2 cellular contexts compared by ENCODE assay signal in genomic region chr22:40817737-40818136, GRCh38.
TF ChIP-seq lines count a peak whose summit lies in the region.

No MANE protein-coding gene starts in this region.

TF ChIP-seq in SK-N-SH, 30 proteins besides CTCF, POLR2A, EP300 and RAD21:
- TF ChIP-seq, protein P1, sequence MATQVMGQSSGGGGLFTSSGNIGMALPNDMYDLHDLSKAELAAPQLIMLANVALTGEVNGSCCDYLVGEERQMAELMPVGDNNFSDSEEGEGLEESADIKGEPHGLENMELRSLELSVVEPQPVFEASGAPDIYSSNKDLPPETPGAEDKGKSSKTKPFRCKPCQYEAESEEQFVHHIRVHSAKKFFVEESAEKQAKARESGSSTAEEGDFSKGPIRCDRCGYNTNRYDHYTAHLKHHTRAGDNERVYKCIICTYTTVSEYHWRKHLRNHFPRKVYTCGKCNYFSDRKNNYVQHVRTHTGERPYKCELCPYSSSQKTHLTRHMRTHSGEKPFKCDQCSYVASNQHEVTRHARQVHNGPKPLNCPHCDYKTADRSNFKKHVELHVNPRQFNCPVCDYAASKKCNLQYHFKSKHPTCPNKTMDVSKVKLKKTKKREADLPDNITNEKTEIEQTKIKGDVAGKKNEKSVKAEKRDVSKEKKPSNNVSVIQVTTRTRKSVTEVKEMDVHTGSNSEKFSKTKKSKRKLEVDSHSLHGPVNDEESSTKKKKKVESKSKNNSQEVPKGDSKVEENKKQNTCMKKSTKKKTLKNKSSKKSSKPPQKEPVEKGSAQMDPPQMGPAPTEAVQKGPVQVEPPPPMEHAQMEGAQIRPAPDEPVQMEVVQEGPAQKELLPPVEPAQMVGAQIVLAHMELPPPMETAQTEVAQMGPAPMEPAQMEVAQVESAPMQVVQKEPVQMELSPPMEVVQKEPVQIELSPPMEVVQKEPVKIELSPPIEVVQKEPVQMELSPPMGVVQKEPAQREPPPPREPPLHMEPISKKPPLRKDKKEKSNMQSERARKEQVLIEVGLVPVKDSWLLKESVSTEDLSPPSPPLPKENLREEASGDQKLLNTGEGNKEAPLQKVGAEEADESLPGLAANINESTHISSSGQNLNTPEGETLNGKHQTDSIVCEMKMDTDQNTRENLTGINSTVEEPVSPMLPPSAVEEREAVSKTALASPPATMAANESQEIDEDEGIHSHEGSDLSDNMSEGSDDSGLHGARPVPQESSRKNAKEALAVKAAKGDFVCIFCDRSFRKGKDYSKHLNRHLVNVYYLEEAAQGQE (IDR thresholded peaks at IDR 0.05; ENCODE audit: low read depth, low read length): no peak
- TF ChIP-seq TCF12 (IDR thresholded peaks at IDR 0.05) (no peak), YY1 (IDR thresholded peaks at IDR 0.05; ENCODE audit: low read depth) (no peak), CHD2 (IDR thresholded peaks at IDR 0.05; ENCODE audit: low read length, partially characterized antibody) (no peak), GATA2 (CRISPR knock-in tag; IDR thresholded peaks at IDR 0.05) (no peak), ELF1 (IDR thresholded peaks at IDR 0.05) (no peak), RCOR1 (IDR thresholded peaks at IDR 0.05; ENCODE audit: low read length) (no peak), MEF2A (IDR thresholded peaks at IDR 0.05; ENCODE audit: borderline replicate concordance, low read depth) (no peak), EZH2phosphoT487 (IDR thresholded peaks at IDR 0.05; ENCODE audit: borderline replicate concordance, low read depth) (no peak), FOSL2 (IDR thresholded peaks at IDR 0.05; ENCODE audit: borderline replicate concordance, low read depth) (no peak)
- TF ChIP-seq, protein P2, sequence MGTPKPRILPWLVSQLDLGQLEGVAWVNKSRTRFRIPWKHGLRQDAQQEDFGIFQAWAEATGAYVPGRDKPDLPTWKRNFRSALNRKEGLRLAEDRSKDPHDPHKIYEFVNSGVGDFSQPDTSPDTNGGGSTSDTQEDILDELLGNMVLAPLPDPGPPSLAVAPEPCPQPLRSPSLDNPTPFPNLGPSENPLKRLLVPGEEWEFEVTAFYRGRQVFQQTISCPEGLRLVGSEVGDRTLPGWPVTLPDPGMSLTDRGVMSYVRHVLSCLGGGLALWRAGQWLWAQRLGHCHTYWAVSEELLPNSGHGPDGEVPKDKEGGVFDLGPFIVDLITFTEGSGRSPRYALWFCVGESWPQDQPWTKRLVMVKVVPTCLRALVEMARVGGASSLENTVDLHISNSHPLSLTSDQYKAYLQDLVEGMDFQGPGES (IDR thresholded peaks at IDR 0.05; ENCODE audit: low read depth, low read length): no peak

TF ChIP-seq in SK-N-SH treated with all-trans-retinoic acid at 6 μM for 48 hours, 23 proteins besides CTCF, POLR2A, EP300 and RAD21 (continued from another document):
- TF ChIP-seq TSHZ2 (CRISPR knock-in tag; IDR thresholded peaks at IDR 0.05) (no peak), ARNTL (CRISPR knock-in tag; IDR thresholded peaks at IDR 0.05; ENCODE audit: borderline replicate concordance, low read depth) (no peak), ZNF8 (CRISPR knock-in tag; IDR thresholded peaks at IDR 0.05) (no peak), ZC3H10 (CRISPR knock-in tag; IDR thresholded peaks at IDR 0.05) (no peak), CSDC2 (CRISPR knock-in tag; IDR thresholded peaks at IDR 0.05) (no peak)
- TF ChIP-seq, protein P3, sequence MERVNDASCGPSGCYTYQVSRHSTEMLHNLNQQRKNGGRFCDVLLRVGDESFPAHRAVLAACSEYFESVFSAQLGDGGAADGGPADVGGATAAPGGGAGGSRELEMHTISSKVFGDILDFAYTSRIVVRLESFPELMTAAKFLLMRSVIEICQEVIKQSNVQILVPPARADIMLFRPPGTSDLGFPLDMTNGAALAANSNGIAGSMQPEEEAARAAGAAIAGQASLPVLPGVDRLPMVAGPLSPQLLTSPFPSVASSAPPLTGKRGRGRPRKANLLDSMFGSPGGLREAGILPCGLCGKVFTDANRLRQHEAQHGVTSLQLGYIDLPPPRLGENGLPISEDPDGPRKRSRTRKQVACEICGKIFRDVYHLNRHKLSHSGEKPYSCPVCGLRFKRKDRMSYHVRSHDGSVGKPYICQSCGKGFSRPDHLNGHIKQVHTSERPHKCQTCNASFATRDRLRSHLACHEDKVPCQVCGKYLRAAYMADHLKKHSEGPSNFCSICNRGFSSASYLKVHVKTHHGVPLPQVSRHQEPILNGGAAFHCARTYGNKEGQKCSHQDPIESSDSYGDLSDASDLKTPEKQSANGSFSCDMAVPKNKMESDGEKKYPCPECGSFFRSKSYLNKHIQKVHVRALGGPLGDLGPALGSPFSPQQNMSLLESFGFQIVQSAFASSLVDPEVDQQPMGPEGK (CRISPR knock-in tag; IDR thresholded peaks at IDR 0.05; ENCODE audit: borderline replicate concordance): no peak
- TF ChIP-seq, protein P4, sequence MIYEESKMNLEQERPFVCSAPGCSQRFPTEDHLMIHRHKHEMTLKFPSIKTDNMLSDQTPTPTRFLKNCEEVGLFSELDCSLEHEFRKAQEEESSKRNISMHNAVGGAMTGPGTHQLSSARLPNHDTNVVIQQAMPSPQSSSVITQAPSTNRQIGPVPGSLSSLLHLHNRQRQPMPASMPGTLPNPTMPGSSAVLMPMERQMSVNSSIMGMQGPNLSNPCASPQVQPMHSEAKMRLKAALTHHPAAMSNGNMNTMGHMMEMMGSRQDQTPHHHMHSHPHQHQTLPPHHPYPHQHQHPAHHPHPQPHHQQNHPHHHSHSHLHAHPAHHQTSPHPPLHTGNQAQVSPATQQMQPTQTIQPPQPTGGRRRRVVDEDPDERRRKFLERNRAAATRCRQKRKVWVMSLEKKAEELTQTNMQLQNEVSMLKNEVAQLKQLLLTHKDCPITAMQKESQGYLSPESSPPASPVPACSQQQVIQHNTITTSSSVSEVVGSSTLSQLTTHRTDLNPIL (CRISPR knock-in tag; IDR thresholded peaks at IDR 0.05; ENCODE audit: low read depth): no peak
